Comparison of ENCODE assay signal across 9 cellular contexts in the genomic region with DNA sequence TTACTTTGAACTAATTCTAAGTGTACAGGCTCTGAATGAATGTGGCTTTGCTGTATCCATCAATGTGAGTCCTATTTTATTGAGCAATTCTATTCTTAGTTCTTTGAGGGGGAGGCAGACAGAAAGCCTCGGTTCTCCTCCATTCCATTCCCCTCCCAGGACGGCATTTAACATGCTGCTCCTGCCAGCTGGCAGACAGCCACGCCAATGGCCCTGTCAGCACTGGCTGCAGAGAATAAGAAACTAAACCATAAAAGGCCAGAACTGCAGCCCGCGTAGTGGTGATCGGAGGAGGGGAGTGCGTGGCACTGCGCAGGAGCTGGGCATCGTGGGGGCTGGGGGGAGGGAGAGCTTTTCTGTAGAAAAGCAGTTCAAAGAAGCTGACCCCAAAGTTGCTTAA.
A peak's percentile ranks its signal among the peaks of the same experiment; 100 is the strongest.
DNase-seq lines count a peak whose midpoint lies in the region; ATAC-seq, FAIRE-seq and TF ChIP-seq lines count a peak whose summit lies in the region.
"Had no signal": no experiment of that assay in that cellular context is flagged by ENCODE, and none has a peak within 500 bp of the region (broad histone marks: within the 10 kb centered on the region; RNA-seq: fewer than 3 reads in every experiment).

No MANE protein-coding gene starts in this region.

- 5 to 8% methylated on average over 9 of the region's 9 CpGs for WGBS in pancreas, 2 donors

- H3K4me1 ChIP-seq in SJSA1 (replicated peaks) (peaks cover 27% of the 10 kb centered on the region), pancreas (peaks cover 3 to 10% (median 8%) of the 10 kb centered on the region in 3 donors)

- H3K27me3 ChIP-seq in SJSA1 (replicated peaks) = no peaks in the 10 kb centered on the region
- no peaks in the 10 kb centered on the region for H3K27me3 ChIP-seq in pancreas
- H3K27me3 ChIP-seq in WERI-Rb-1 (ENCODE audit: insufficient read depth, low read depth, severe bottlenecking) = no peaks in the 10 kb centered on the region

- no peak for TF ChIP-seq CTCF in pancreas (IDR thresholded peaks at IDR 0.05)
- no peak for TF ChIP-seq CTCF in WERI-Rb-1 (IDR thresholded peaks at IDR 0.05; ENCODE audit: low read depth, low read length)

- H3K27ac ChIP-seq in SJSA1 (no peak overlapping the region), pancreas (no peak overlapping the region), WERI-Rb-1 (no peak overlapping the region)

- intact Hi-C loops in pancreas (cut with DNase I) = no loop called here

- H3K36me3 ChIP-seq in SJSA1 (peaks cover 8% of the 10 kb centered on the region; the same call in 1 of the 2 replicates), pancreas (no peaks in the 10 kb centered on the region), WERI-Rb-1 (peaks cover 4% of the 10 kb centered on the region)

- H3K9me3 ChIP-seq in SJSA1 (replicated peaks) (peaks cover 7% of the 10 kb centered on the region), pancreas (no peaks in the 10 kb centered on the region), WERI-Rb-1 (ENCODE audit: severe bottlenecking) (no peaks in the 10 kb centered on the region)

- peak in 12 of 14 donors; percentile 15 to 79 (median 60) for DNase-seq in C1 segment of cervical spinal cord (lab: John Stamatoyannopoulos, UW)
- peak; percentile 77 to 88 for DNase-seq in SJSA1 (ENCODE audit: low read depth in 1 of 2, low spot score in 2 of 2)
- peak; percentile 71 for DNase-seq in globus pallidus (ENCODE audit: low spot score)
- DNase-seq in pancreas = peak; percentile 65 to 92 (median 82)
- no peak for DNase-seq in WERI-Rb-1
- no peak for DNase-seq in NCI-H748 treated with DMSO at 0.1 percent for 48 hours (lab: John Stamatoyannopoulos, UW)
- DNase-seq in NCI-H345 (lab: John Stamatoyannopoulos, UW) = no peak
- DNase-seq: stimulated activated naive CD4-positive, alpha-beta T cell had no signal

- peak; percentile 79 to 89 (median 87) for ATAC-seq in pancreas
- no peak for ATAC-seq in HG03442 (IDR thresholded peaks at IDR 0.05; ENCODE audit: unreplicated experiment)

- H3K4me3 ChIP-seq in SJSA1 (no peak overlapping the region), pancreas (no peak overlapping the region), WERI-Rb-1 (ENCODE audit: low read depth, low read length) (no peak overlapping the region)

- FAIRE-seq in pancreas (lab: Jason Lieb, UNC) = peak; percentile 65

Comparison
In these comparisons a context has a peak if more than half of its experiments do, and no peak if none do; other contexts are left out.
1. DNase-seq: peak in C1 segment of cervical spinal cord (12 of 14), SJSA1 (2 of 2), globus pallidus (single experiment) and pancreas (6 of 6); none in WERI-Rb-1 (single experiment), NCI-H748 treated with DMSO at 0.1 percent for 48 hours (single experiment) and NCI-H345 (single experiment).